ENCODE assay signal across 8 cellular contexts in genomic region chr20:44886828-44887227, GRCh38. TPM values are rescaled to one million over a fixed set of nuclear protein-coding genes. Genes with fewer than 3 reads are reported as not detected.
A peak's percentile ranks its signal among the peaks of the same experiment; 100 is the strongest.
DNase-seq lines count a peak whose midpoint lies in the region; ATAC-seq and TF ChIP-seq lines count a peak whose summit lies in the region.

No MANE protein-coding gene starts in this region.

- no peak overlapping the region for H2BK120ac ChIP-seq in mesenchymal stem cell (ENCODE audit: low read depth, low read length)

- H3K27ac ChIP-seq in heart right ventricle (peak overlapping the region in 7 of 10 donors; percentile 97 to 99 (median 99)), mesenchymal stem cell (ENCODE audit: low read length, poor library complexity, severe bottlenecking) (no peak overlapping the region), urinary bladder (ENCODE audit: low read depth) (no peak overlapping the region)

- peak overlapping the region; percentile 97 for H3K9ac ChIP-seq in mesenchymal stem cell (ENCODE audit: low read length)

- DNase-seq in heart right ventricle (no peak), left ventricle myocardium superior (no peak), MCF 10A (ENCODE audit: unreplicated experiment) (no peak), mesenchymal stem cell (no peak), NCI-H1694 treated with DMSO at 0.1 percent for 48 hours (lab: John Stamatoyannopoulos, UW) (no peak), OCI-M2 (lab: John Stamatoyannopoulos, UW; ENCODE audit: unreplicated experiment) (no peak)
- DNase-seq in effector CD8-positive, alpha-beta T cell (lab: John Stamatoyannopoulos, UW): no peak

- no peak overlapping the region for H4K8ac ChIP-seq in mesenchymal stem cell (ENCODE audit: low read length)

- no peak overlapping the region for H3K18ac ChIP-seq in mesenchymal stem cell (ENCODE audit: low read depth in 1 of 2, low read length in 2 of 2)

- no peaks in the 10 kb centered on the region for H3K9me3 ChIP-seq in heart right ventricle
- no peaks in the 10 kb centered on the region for H3K9me3 ChIP-seq in mesenchymal stem cell (ENCODE audit: control insufficient read depth, low read length)

- H3K27me3 ChIP-seq in heart right ventricle: no peaks in the 10 kb centered on the region
- no peaks in the 10 kb centered on the region for H3K27me3 ChIP-seq in mesenchymal stem cell (ENCODE audit: control insufficient read depth in 1 of 2, insufficient read depth in 1 of 2, low read length in 2 of 2)

- no peaks in the 10 kb centered on the region for H3K79me1 ChIP-seq in mesenchymal stem cell (replicated peaks; ENCODE audit: low read length, poor library complexity, severe bottlenecking)

- BruUV-seq in MCF 10A (replicated peaks; lab: Mats Ljungman, UMichigan): TSS peak; percentile 36

- peaks cover 17% of the 10 kb centered on the region for H3K4me1 Mint-ChIP-seq in MCF 10A (ENCODE audit: insufficient read depth, unreplicated experiment)

- no peak overlapping the region for H4K91ac ChIP-seq in mesenchymal stem cell (ENCODE audit: low read length)

- H2AFZ ChIP-seq in mesenchymal stem cell (ENCODE audit: low read depth, low read length): no peak overlapping the region

- peak overlapping the region; percentile 60 to 99 (median 96) for H3K4me3 ChIP-seq in heart right ventricle
- H3K4me3 ChIP-seq in mesenchymal stem cell (ENCODE audit: insufficient read depth in 1 of 2, low read depth in 1 of 2, low read length in 2 of 2): peak overlapping the region; percentile 56 to 89
- peak overlapping the region; percentile 97 for H3K4me3 ChIP-seq in urinary bladder (ENCODE audit: low read depth, low read length)

- intact Hi-C loops in heart right ventricle (cut with DNase I) (loop anchor here in 6 of 10 donors (5.0 to 10.0 kb wide), 3 partner anchors 75 to 80 kb away; partner anchors contain the start of genes STK4 (in 5 of the 6) and TOMM34 (in 2 of the 6)), left ventricle myocardium superior (cut with micrococcal nuclease) (no loop called here), MCF 10A (cut with micrococcal nuclease) (loop anchor here (5.0 kb wide), 1 partner anchor 405 kb away; no protein-coding TSS in a partner anchor)

- H2BK15ac ChIP-seq in mesenchymal stem cell (ENCODE audit: low read depth, poor library complexity, severe bottlenecking): no peak overlapping the region

- H3K9me3 Mint-ChIP-seq in MCF 10A (ENCODE audit: unreplicated experiment): no peaks in the 10 kb centered on the region

- H3K14ac ChIP-seq in mesenchymal stem cell (ENCODE audit: low read length in 2 of 2): no peak overlapping the region

- WGBS in heart right ventricle, 2 donors: 4 to 8% methylated on average over 2 of the region's 2 CpGs
- 9% methylated on average over 2 of the region's 2 CpGs for WGBS in mesenchymal stem cell
- 0% methylated on average over 2 of the region's 2 CpGs for WGBS in urinary bladder

- peak overlapping the region; percentile 93 for H3K27ac Mint-ChIP-seq in MCF 10A (ENCODE audit: low read depth, unreplicated experiment)

- no peak overlapping the region for H2BK5ac ChIP-seq in mesenchymal stem cell (ENCODE audit: low read depth, low read length, poor library complexity, severe bottlenecking)

- H3K4me3 Mint-ChIP-seq in MCF 10A (ENCODE audit: unreplicated experiment): peak overlapping the region; percentile 95

- peaks cover 18% of the 10 kb centered on the region for H3K36me3 Mint-ChIP-seq in MCF 10A (ENCODE audit: insufficient read depth, unreplicated experiment)

- no peak overlapping the region for H3K4ac ChIP-seq in mesenchymal stem cell (ENCODE audit: low read depth in 1 of 2, low read length in 2 of 2)

- H3K23ac ChIP-seq in mesenchymal stem cell (ENCODE audit: low read length in 2 of 2): no peak overlapping the region

- peak overlapping the region; percentile 71 for H3K4me2 ChIP-seq in mesenchymal stem cell (ENCODE audit: low read length, poor library complexity, severe bottlenecking)

- no peak overlapping the region for H2BK12ac ChIP-seq in mesenchymal stem cell (ENCODE audit: low read length in 2 of 2)

- ATAC-seq in heart right ventricle: no peak
- no peak for ATAC-seq in left ventricle myocardium superior

- H3K4me1 ChIP-seq in heart right ventricle (peaks cover 4 to 66% (median 61%) of the 10 kb centered on the region in 9 donors), mesenchymal stem cell (ENCODE audit: control insufficient read depth, insufficient read depth, low read depth, low read length) (peaks cover 3% of the 10 kb centered on the region), urinary bladder (ENCODE audit: insufficient read depth) (no peaks in the 10 kb centered on the region)

- no peaks in the 10 kb centered on the region for H3K27me3 Mint-ChIP-seq in MCF 10A (ENCODE audit: insufficient read depth, unreplicated experiment)

- no peak overlapping the region for H2AK5ac ChIP-seq in mesenchymal stem cell (ENCODE audit: low read length, severe bottlenecking)

- CTCF ChIA-PET in MCF 10A (lab: Yijun Ruan, JAX): no interaction called here

- TF ChIP-seq CTCF in heart right ventricle (IDR thresholded peaks at IDR 0.05) (no peak), MCF 10A (IDR thresholded peaks at IDR 0.05; ENCODE audit: unreplicated experiment) (no peak)

- POLR2A ChIA-PET in MCF 10A (lab: Yijun Ruan, JAX): interaction anchor here (1.6 to 2.4 kb wide), 3 partner anchors 80 to 166 kb away, joined by 6 to 7 read pairs (median 6); partner anchors contain the start of gene STK4

- peaks cover 0 to 32% (median 0%) of the 10 kb centered on the region in 9 donors for H3K36me3 ChIP-seq in heart right ventricle
- H3K36me3 ChIP-seq in mesenchymal stem cell (ENCODE audit: control insufficient read depth in 1 of 2, insufficient read depth in 2 of 2, low read depth in 1 of 2, low read length in 2 of 2): peaks cover 0 to 23% of the 10 kb centered on the region in 2 experiments
- no peaks in the 10 kb centered on the region for H3K36me3 ChIP-seq in urinary bladder (ENCODE audit: insufficient read depth)

RNA-seq across cellular contexts. Expression of gene YWHAB, which starts 1.3 kb away (rescaled TPM):
- total RNA-seq in heart right ventricle: 100 to 1,000 TPM in 8 of 10 donors, 10 to 100 TPM in 2; 89.1 to 130 (median 116) TPM
- 10 to 100 TPM; 37.9 to 96.7 TPM for polyA plus RNA-seq in heart right ventricle
- total RNA-seq in left ventricle myocardium superior: 108 TPM
- 235 and 250 TPM in 2 replicates for total RNA-seq in MCF 10A (2022)
- polyA plus RNA-seq in mesenchymal stem cell (2013, experiment 1 of 2): 244 TPM
- 253 TPM for polyA plus RNA-seq in mesenchymal stem cell (2013, experiment 2 of 2)
- total RNA-seq in urinary bladder: 99.1 TPM
- 129 TPM for polyA plus RNA-seq in urinary bladder

RNA-seq across cellular contexts. Expression of gene PABPC1L, which starts 23.0 kb away (rescaled TPM):
- total RNA-seq in heart right ventricle (1 to 10 TPM in 9 of 10 donors, under 1 TPM in 1; 0.89 to 3.4 (median 1.8) TPM), left ventricle myocardium superior (2.7 TPM), MCF 10A (2022) (150 and 182 TPM in 2 replicates), urinary bladder (14.4 TPM)
- polyA plus RNA-seq in heart right ventricle (10 to 100 TPM in 1 of 2 donors, 1 to 10 TPM in 1; 2.6 to 14.3 TPM), urinary bladder (12.2 TPM)
- polyA plus RNA-seq in mesenchymal stem cell (2013, experiment 1 of 2): 16.4 TPM
- polyA plus RNA-seq in mesenchymal stem cell (2013, experiment 2 of 2): 13.8 TPM

Comparison
In these comparisons a context has a peak if more than half of its experiments do, and no peak if none do; other contexts are left out.
1. H3K27ac ChIP-seq: peak in heart right ventricle (7 of 10); none in mesenchymal stem cell (single experiment) and urinary bladder (single experiment).
2. Peak in every context shown above with its lines, with median percentiles within 50 percentile points of each other: H3K4me3 ChIP-seq.